In genomic region chrX:131399692-131400428, GRCh38 we compare ENCODE assay signal across 25 cellular contexts.
"Had no signal": no experiment of that assay in that cellular context is flagged by ENCODE, and none has a peak within 500 bp of the region (broad histone marks: within the 10 kb centered on the region; RNA-seq: fewer than 3 reads in every experiment).

No MANE protein-coding gene starts in this region.

- H3K27ac Mint-ChIP-seq: effector memory CD8-positive, alpha-beta T cell; immature natural killer cell; memory B cell; natural killer cell; stimulated activated memory B cell treated with anti-CD40 and anti-IgM and Interleukin-4, amounts not matched to agents 10 μg/mL and 1 μg/mL and 100 μg/mL, for 72 hours had no signal

- H3K4me3 Mint-ChIP-seq: effector memory CD8-positive, alpha-beta T cell; immature natural killer cell; memory B cell; natural killer cell; stimulated activated memory B cell treated with anti-CD40 and anti-IgM and Interleukin-4, amounts not matched to agents 10 μg/mL and 1 μg/mL and 100 μg/mL, for 72 hours had no signal

- H3K36me3 Mint-ChIP-seq: immature natural killer cell; memory B cell; natural killer cell; stimulated activated memory B cell treated with anti-CD40 and anti-IgM and Interleukin-4, amounts not matched to agents 10 μg/mL and 1 μg/mL and 100 μg/mL, for 72 hours had no signal

- H3K9me3 Mint-ChIP-seq: immature natural killer cell, natural killer cell had no signal

- H3K9me3 ChIP-seq: ovary, psoas muscle, spleen, thoracic aorta, tibial nerve, upper lobe of right lung, uterus had no signal

- H3K27ac ChIP-seq: ovary, psoas muscle, skin epidermis, spleen, thoracic aorta, tibial nerve, upper lobe of right lung, uterus had no signal

- H3K4me3 ChIP-seq: lung, ovary, psoas muscle, skin epidermis, spleen, thoracic aorta, tibial nerve, upper lobe of right lung, uterus had no signal

- DNase-seq: cortex of kidney; effector memory CD8-positive, alpha-beta T cell; hypothalamus; immature natural killer cell; islet precursor cell; kidney glomerular epithelial cell; left colon; left ventricle myocardium superior; natural killer cell; occipital lobe; ovary; posterior cingulate gyrus; psoas muscle; spleen; stimulated activated CD4-positive, alpha-beta T cell treated with anti-CD3 and anti-CD28 coated beads, Interleukin-4, amount 100 ng/mL, for 4 hours; stimulated activated naive CD8-positive, alpha-beta T cell treated with anti-CD3 and anti-CD28 coated beads, Interleukin-15, Interleukin-2, amounts not matched to agents 100 U/mL and 50 U/mL, for 24 hours; upper lobe of right lung; uterus had no signal

- H3K36me3 ChIP-seq: ovary, spleen, thoracic aorta, tibial nerve, upper lobe of right lung, uterus had no signal

- H3K4me1 ChIP-seq: psoas muscle, spleen, tibial nerve, upper lobe of right lung, uterus had no signal

- H3K27me3 ChIP-seq: ovary, tibial nerve, upper lobe of right lung, uterus had no signal

- ATAC-seq: effector memory CD8-positive, alpha-beta T cell; left colon; left ventricle myocardium superior; natural killer cell; psoas muscle; right cardiac atrium; stimulated activated memory B cell treated with anti-CD40 and anti-IgM and Interleukin-4, amounts not matched to agents 10 μg/mL and 1 μg/mL and 100 μg/mL, for 72 hours; stimulated activated naive CD8-positive, alpha-beta T cell treated with anti-CD3 and anti-CD28 coated beads, Interleukin-15, Interleukin-2, amounts not matched to agents 100 U/mL and 50 U/mL, for 24 hours; upper lobe of right lung had no signal

- H3K4me1 Mint-ChIP-seq: immature natural killer cell; memory B cell; natural killer cell; stimulated activated memory B cell treated with anti-CD40 and anti-IgM and Interleukin-4, amounts not matched to agents 10 μg/mL and 1 μg/mL and 100 μg/mL, for 72 hours had no signal

- H3K27me3 Mint-ChIP-seq: effector memory CD8-positive, alpha-beta T cell; memory B cell; stimulated activated memory B cell treated with anti-CD40 and anti-IgM and Interleukin-4, amounts not matched to agents 10 μg/mL and 1 μg/mL and 100 μg/mL, for 72 hours had no signal
